Comparison of ENCODE assay signal across 10 cellular contexts in the genomic region with DNA sequence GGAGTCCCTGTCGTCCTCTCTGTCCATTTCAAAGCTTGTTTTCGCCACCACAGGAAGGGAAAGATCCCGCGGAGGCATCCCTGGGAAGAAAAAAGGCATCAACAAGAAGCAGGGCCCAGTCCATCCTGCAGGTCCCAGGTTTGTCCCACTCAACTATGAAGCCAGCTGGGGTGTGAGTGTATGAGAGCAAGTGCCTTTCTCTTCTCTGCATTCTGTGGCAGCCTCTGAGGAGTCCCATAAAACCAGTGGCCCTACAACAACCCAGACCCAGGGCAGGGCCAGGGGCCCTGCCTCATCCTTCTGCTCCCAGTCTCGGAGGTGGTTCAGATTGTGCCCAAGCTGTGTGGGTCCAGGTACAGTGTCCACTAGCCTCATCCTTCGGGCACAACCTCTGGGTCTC. TPM values are rescaled to one million over a fixed set of nuclear protein-coding genes. Genes with fewer than 3 reads are reported as not detected.
"Had no signal": no experiment of that assay in that cellular context is flagged by ENCODE, and none has a peak within 500 bp of the region (broad histone marks: within the 10 kb centered on the region; RNA-seq: fewer than 3 reads in every experiment).

No MANE protein-coding gene starts in this region.

- H3K4me1 Mint-ChIP-seq: IgD-negative memory B cell had no signal

- H3K27ac ChIP-seq: GM23248 had no signal

- H3K36me3 ChIP-seq: HAP-1 had no signal

- H3K27me3 Mint-ChIP-seq: IgD-negative memory B cell had no signal

- DNase-seq: GM23248, GOT3, H7, HFFc6, KBM-7 had no signal

- ATAC-seq: HCT116 had no signal

- FAIRE-seq: HTR-8/SVneo had no signal

- H3K27ac Mint-ChIP-seq: HFFc6, IgD-negative memory B cell had no signal

- H3K9ac ChIP-seq: GM23248 had no signal

- H3K4me3 Mint-ChIP-seq: HFFc6 had no signal

- H2AFZ ChIP-seq: GM23248 had no signal

- H3K4me1 ChIP-seq: HAP-1 had no signal

- H3K4me3 ChIP-seq: GM23248, HAP-1 had no signal

RNA-seq across cellular contexts. Expression of a gene that starts 18.9 kb away (rescaled TPM):
- total RNA-seq: H7, HFFc6, HT-29 had no signal
- polyA plus RNA-seq: IgD-negative memory B cell had no signal

RNA-seq across cellular contexts. Expression of a gene that starts 18.9 kb away (rescaled TPM):
- total RNA-seq: GM23248, H7, HFFc6, HT-29 had no signal
- polyA plus RNA-seq: GM23248, IgD-negative memory B cell had no signal
